10 cellular contexts compared by ENCODE assay signal in genomic region chr20:53586640-53587039, GRCh38. TPM values are rescaled to one million over a fixed set of nuclear protein-coding genes. Genes with fewer than 3 reads are reported as not detected.
DNase-seq lines count a peak whose midpoint lies in the region; ATAC-seq, FAIRE-seq and TF ChIP-seq lines count a peak whose summit lies in the region.
"Had no signal": no experiment of that assay in that cellular context is flagged by ENCODE, and none has a peak within 500 bp of the region (broad histone marks: within the 10 kb centered on the region; RNA-seq: fewer than 3 reads in every experiment).

No MANE protein-coding gene starts in this region.

- H4K20me1 ChIP-seq in GM23338 (replicated peaks; ENCODE audit: insufficient read depth), result peaks cover 6% of the 10 kb centered on the region; the same call in 1 of the 2 replicates

- H3K36me3 ChIP-seq in GM23338 (ENCODE audit: insufficient read depth), result peaks cover 15% of the 10 kb centered on the region; the same call in 1 of the 2 replicates

- H3K79me2 ChIP-seq in GM23338 (replicated peaks; ENCODE audit: insufficient read depth), result peaks cover 97% of the 10 kb centered on the region

- peaks cover 14% of the 10 kb centered on the region for H3K36me3 Mint-ChIP-seq in GM23338 (ENCODE audit: low read depth)
- H3K36me3 Mint-ChIP-seq in activated CD8-positive, alpha-beta T cell treated with anti-CD3 and anti-CD28 coated beads, Interleukin-2, amount 10 ng/mL, durations not matched to agents 7 days and 5 days (ENCODE audit: low read depth), result peaks cover 77% of the 10 kb centered on the region
- peaks cover 9% of the 10 kb centered on the region for H3K36me3 Mint-ChIP-seq in mesothelial cell of epicardium

- no peaks in the 10 kb centered on the region for H3K9me3 Mint-ChIP-seq in GM23338
- H3K9me3 Mint-ChIP-seq in activated CD8-positive, alpha-beta T cell treated with anti-CD3 and anti-CD28 coated beads, Interleukin-2, amount 10 ng/mL, durations not matched to agents 7 days and 5 days (ENCODE audit: insufficient read depth), result no peaks in the 10 kb centered on the region
- no peaks in the 10 kb centered on the region for H3K9me3 Mint-ChIP-seq in mesothelial cell of epicardium

- FAIRE-seq in A549 (lab: Jason Lieb, UNC), result no peak

- H3K27ac Mint-ChIP-seq in GM23338 (peak overlapping the region; percentile 87), mesothelial cell of epicardium (peak overlapping the region; percentile 79)
- peak overlapping the region; percentile 80 for H3K27ac Mint-ChIP-seq in activated CD8-positive, alpha-beta T cell treated with anti-CD3 and anti-CD28 coated beads, Interleukin-2, amount 10 ng/mL, durations not matched to agents 7 days and 5 days

- H3K27me3 Mint-ChIP-seq in GM23338 (ENCODE audit: insufficient read depth, low read depth, poor library complexity), result peaks cover 2% of the 10 kb centered on the region
- H3K27me3 Mint-ChIP-seq in activated CD8-positive, alpha-beta T cell treated with anti-CD3 and anti-CD28 coated beads, Interleukin-2, amount 10 ng/mL, durations not matched to agents 7 days and 5 days (ENCODE audit: low read depth), result no peaks in the 10 kb centered on the region
- no peaks in the 10 kb centered on the region for H3K27me3 Mint-ChIP-seq in mesothelial cell of epicardium (ENCODE audit: low read depth)

- H3K4me2 ChIP-seq in A549 (peak overlapping the region; percentile 99), GM23338 (peak overlapping the region; percentile 59)

- TF ChIP-seq CTCF in A549 (IDR thresholded peaks at IDR 0.05) (no peak), GM23338 (conservative IDR thresholded peaks at IDR 0.05; ENCODE audit: low read depth in 2 of 2) (no peak), mesothelial cell of epicardium (IDR thresholded peaks at IDR 0.05; ENCODE audit: unreplicated experiment) (no peak), foreskin keratinocyte (conservative IDR thresholded peaks at IDR 0.05) (no peak)

- POLR2A ChIA-PET in A549 (lab: Yijun Ruan, JAX), result no interaction called here
- POLR2A ChIA-PET in activated CD8-positive, alpha-beta T cell treated with anti-CD3 and anti-CD28 coated beads, Interleukin-2, amount 10 ng/mL, durations not matched to agents 7 days and 5 days (lab: Charles Lee), result interaction anchor here (0.9 to 1.1 kb wide), 2 partner anchors 56 to 121 kb away, joined by 3 read pairs; no protein-coding TSS in a partner anchor

- no peak overlapping the region for H3K4me3 ChIP-seq in A549
- H3K4me3 ChIP-seq in GM23338, result 0 out of 2 replicates have a peak overlapping the region, but pooled peaks have one; percentile 24

- DNase-seq in A549 (ENCODE audit: low read depth in 1 of 2, low spot score in 1 of 2) (no peak), GM23338 (ENCODE audit: low spot score) (no peak), mesothelial cell of epicardium (ENCODE audit: low spot score in 2 of 2, unreplicated experiment in 2 of 2) (peak in 1 of 2 experiments; percentile 9), foreskin keratinocyte (no peak), DMS79 treated with DMSO at 0.1 percent for 48 hours (lab: John Stamatoyannopoulos, UW) (no peak), NCI-H1694 treated with DMSO at 0.1 percent for 48 hours (lab: John Stamatoyannopoulos, UW) (no peak)
- peak; percentile 20 for DNase-seq in activated CD8-positive, alpha-beta T cell treated with anti-CD3 and anti-CD28 coated beads, Interleukin-2, amount 10 ng/mL, durations not matched to agents 7 days and 5 days
- DNase-seq: COR-L47; effector CD4-positive, alpha-beta T cell had no signal

- no peak for TF ChIP-seq POLR2A in A549 (IDR thresholded peaks at IDR 0.05; ENCODE audit: low read length)

- no peak for TF ChIP-seq EP300 in A549 (IDR thresholded peaks at IDR 0.05)

- H3K4me3 Mint-ChIP-seq in GM23338 (peak overlapping the region; percentile 45; the same call in 1 of the 3 replicates), mesothelial cell of epicardium (no peak overlapping the region)
- H3K4me3 Mint-ChIP-seq in activated CD8-positive, alpha-beta T cell treated with anti-CD3 and anti-CD28 coated beads, Interleukin-2, amount 10 ng/mL, durations not matched to agents 7 days and 5 days, result peak overlapping the region; percentile 80

- H3K9me3 ChIP-seq in A549, result no peaks in the 10 kb centered on the region

- ATAC-seq in A549, result no peak
- no peak for ATAC-seq in GM23338
- ATAC-seq in activated CD8-positive, alpha-beta T cell treated with anti-CD3 and anti-CD28 coated beads, Interleukin-2, amount 10 ng/mL, durations not matched to agents 7 days and 5 days, result no peak
- no peak for ATAC-seq in foreskin keratinocyte
- no peak for ATAC-seq in GM21526 (IDR thresholded peaks at IDR 0.05; ENCODE audit: low FRiP score, unreplicated experiment)

- 0 out of 2 replicates have a peak, but pooled peaks cover 2% of the 10 kb centered on the region for H3F3A ChIP-seq in GM23338 (replicated peaks; ENCODE audit: low read depth)

- peak overlapping the region; percentile 55 to 80 for H3K27ac ChIP-seq in A549
- peak overlapping the region; percentile 92 for H3K27ac ChIP-seq in GM23338 (ENCODE audit: low read depth)
- H3K27ac ChIP-seq in foreskin keratinocyte, result no peak overlapping the region

- peaks cover 78% of the 10 kb centered on the region for H3K4me1 Mint-ChIP-seq in GM23338
- H3K4me1 Mint-ChIP-seq in activated CD8-positive, alpha-beta T cell treated with anti-CD3 and anti-CD28 coated beads, Interleukin-2, amount 10 ng/mL, durations not matched to agents 7 days and 5 days (ENCODE audit: low read depth), result peaks cover 61% of the 10 kb centered on the region
- H3K4me1 Mint-ChIP-seq in mesothelial cell of epicardium, result peaks cover 66% of the 10 kb centered on the region

- TF ChIP-seq RAD21 in A549 (conservative IDR thresholded peaks at IDR 0.05 in 1 of 2, IDR thresholded peaks at IDR 0.05 in 1 of 2), result no peak

- H3K9me2 ChIP-seq in GM23338 (ENCODE audit: insufficient read depth), result no peaks in the 10 kb centered on the region

- CTCF ChIA-PET in A549 (lab: Yijun Ruan, JAX), result interaction anchor here (0.9 to 1.6 kb wide), 2 partner anchors 8 to 353 kb away, joined by 3 to 5 read pairs; no protein-coding TSS in a partner anchor
- CTCF ChIA-PET in activated CD8-positive, alpha-beta T cell treated with anti-CD3 and anti-CD28 coated beads, Interleukin-2, amount 10 ng/mL, durations not matched to agents 7 days and 5 days (lab: Charles Lee), result interaction anchor here (0.7 to 2.0 kb wide), 6 partner anchors 8 to 353 kb away, joined by 3 to 5 read pairs (median 4); no protein-coding TSS in a partner anchor

- WGBS in A549 (ENCODE audit: missing lambda C conversion rate), result 37% methylated on average over 6 of the region's 6 CpGs

- H3K27me3 ChIP-seq in GM23338 (ENCODE audit: insufficient read depth) (no peaks in the 10 kb centered on the region), foreskin keratinocyte (no peaks in the 10 kb centered on the region)

- no peak overlapping the region for H2AFZ ChIP-seq in GM23338

- H3K4me1 ChIP-seq in A549 (peaks cover 78% of the 10 kb centered on the region), GM23338 (ENCODE audit: insufficient read depth) (peaks cover 70% of the 10 kb centered on the region), foreskin keratinocyte (peaks cover 54% of the 10 kb centered on the region)

TF ChIP-seq in A549, 52 proteins besides CTCF, POLR2A, EP300 and RAD21 (continues in another document):
- TF ChIP-seq CBX8 (IDR thresholded peaks at IDR 0.05) (no peak), BCL3 (IDR thresholded peaks at IDR 0.05) (no peak)

TF ChIP-seq in GM23338, 12 proteins besides CTCF, POLR2A, EP300 and RAD21 (continues in another document):
- TF ChIP-seq NANOG (IDR thresholded peaks at IDR 0.05; ENCODE audit: borderline replicate concordance) (no peak), ZNF114 (CRISPR knock-in tag; IDR thresholded peaks at IDR 0.05) (no peak), EZH2phosphoT487 (IDR thresholded peaks at IDR 0.05; ENCODE audit: unreplicated experiment) (no peak)
- TF ChIP-seq, protein P1, sequence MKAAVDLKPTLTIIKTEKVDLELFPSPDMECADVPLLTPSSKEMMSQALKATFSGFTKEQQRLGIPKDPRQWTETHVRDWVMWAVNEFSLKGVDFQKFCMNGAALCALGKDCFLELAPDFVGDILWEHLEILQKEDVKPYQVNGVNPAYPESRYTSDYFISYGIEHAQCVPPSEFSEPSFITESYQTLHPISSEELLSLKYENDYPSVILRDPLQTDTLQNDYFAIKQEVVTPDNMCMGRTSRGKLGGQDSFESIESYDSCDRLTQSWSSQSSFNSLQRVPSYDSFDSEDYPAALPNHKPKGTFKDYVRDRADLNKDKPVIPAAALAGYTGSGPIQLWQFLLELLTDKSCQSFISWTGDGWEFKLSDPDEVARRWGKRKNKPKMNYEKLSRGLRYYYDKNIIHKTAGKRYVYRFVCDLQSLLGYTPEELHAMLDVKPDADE (IDR thresholded peaks at IDR 0.05), result no peak

RNA-seq across cellular contexts. Expression of gene ZNF217, which starts 7.0 kb away (rescaled TPM):
- polyA plus RNA-seq in A549 (2011; rRNA removed), result 22.2 and 29.5 TPM in 2 replicates
- polyA plus RNA-seq in A549 (2012; cell fraction: cytosol; rRNA removed), result 6.8 and 8.8 TPM in 2 replicates
- polyA plus RNA-seq in A549 (2012; cell fraction: nucleus; rRNA removed), result 8.9 and 11.6 TPM in 2 replicates
- 28.1 to 30.5 TPM (median 29.9 TPM) in 3 replicates for polyA plus RNA-seq in A549 (2017; fragmentation: RNase III; extraction: RNeasy Plus Mini Kit Qiagen cat#74134 plus additional on column Dnase treatment)
- 48.5 and 50.5 TPM in 2 replicates for polyA minus RNA-seq in A549 (2011; rRNA and poly(A)+ RNA removed)
- 76.7 and 78.0 TPM in 2 replicates for total RNA-seq in GM23338 (2014; rRNA removed; shearing (Covaris generic))
- 30.8 and 32.8 TPM in 2 replicates for polyA plus RNA-seq in GM23338 (2016; fragmentation: Nextera tagmentation; extraction: Ambion mirVana)
- 100 to 1,000 TPM; 104 to 113 TPM for total RNA-seq in activated CD8-positive, alpha-beta T cell treated with anti-CD3 and anti-CD28 coated beads, Interleukin-2, amount 10 ng/mL, durations not matched to agents 7 days and 5 days
- total RNA-seq in mesothelial cell of epicardium, result 38.1 to 39.5 TPM (median 38.8 TPM) in 3 replicates
- 36.8 and 37.4 TPM in 2 replicates for total RNA-seq in foreskin keratinocyte
- polyA plus RNA-seq in foreskin keratinocyte, result 5.1 and 5.9 TPM in 2 replicates
